17 cellular contexts compared by ENCODE assay signal in the genomic region with DNA sequence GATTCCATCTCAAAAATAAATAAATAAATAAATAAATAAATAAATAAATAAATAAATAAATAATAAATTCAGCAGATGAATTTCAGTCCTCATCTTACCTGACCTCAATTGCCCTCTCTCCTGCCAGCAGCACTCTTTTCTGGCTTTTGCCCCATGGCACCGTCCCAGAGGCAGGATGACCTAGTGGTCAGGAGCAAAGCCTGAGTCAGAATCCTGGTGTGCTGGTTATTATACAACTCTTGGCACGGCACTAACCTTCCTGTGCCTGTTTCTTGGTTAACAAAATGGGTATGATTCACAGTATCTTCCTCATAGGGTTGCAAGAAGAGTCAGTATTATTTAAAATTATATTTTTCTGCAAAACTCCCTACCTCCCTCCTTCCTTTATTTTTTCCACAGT. TPM values are rescaled to one million over a fixed set of nuclear protein-coding genes. Genes with fewer than 3 reads are reported as not detected.
A peak's percentile ranks its signal among the peaks of the same experiment; 100 is the strongest.
DNase-seq lines count a peak whose midpoint lies in the region; ATAC-seq and TF ChIP-seq lines count a peak whose summit lies in the region.
"Had no signal": no experiment of that assay in that cellular context is flagged by ENCODE, and none has a peak within 500 bp of the region (broad histone marks: within the 10 kb centered on the region; RNA-seq: fewer than 3 reads in every experiment).

No MANE protein-coding gene starts in this region.

- no peak overlapping the region for H3K4me2 ChIP-seq in SK-N-SH

- H3K9me3 ChIP-seq in HEK293 (ENCODE audit: control insufficient read depth, insufficient read depth, low read depth, low read length) (no peaks in the 10 kb centered on the region), SK-N-SH (no peaks in the 10 kb centered on the region)
- H3K9me3 ChIP-seq: body of pancreas had no signal

- TF ChIP-seq RAD21 in SK-N-SH (IDR thresholded peaks at IDR 0.05; ENCODE audit: low read length): no peak

- TF ChIP-seq EP300 in SK-N-SH (IDR thresholded peaks at IDR 0.05; ENCODE audit: borderline replicate concordance in 1 of 2, low read depth in 1 of 2, low read length in 1 of 2): no peak

- H3K36me3 ChIP-seq in HEK293 (ENCODE audit: control insufficient read depth in 2 of 2, insufficient read depth in 1 of 2, low read length in 2 of 2) (no peaks in the 10 kb centered on the region), SK-N-SH (replicated peaks in 1 of 2; ENCODE audit: control insufficient read depth in 1 of 2, insufficient read depth in 2 of 2, low read length in 1 of 2) (no peaks in the 10 kb centered on the region)

- no peaks in the 10 kb centered on the region for H3F3A ChIP-seq in SK-N-SH (replicated peaks; ENCODE audit: insufficient read depth)

- H3K4me3 ChIP-seq in HEK293 (ENCODE audit: low read depth, low read length) (no peak overlapping the region), SK-N-SH (ENCODE audit: low read depth in 2 of 2, low read length in 1 of 2) (no peak overlapping the region)
- H3K4me3 ChIP-seq: body of pancreas had no signal

- H3K9me2 ChIP-seq in SK-N-SH: no peaks in the 10 kb centered on the region

- H3K27me3 ChIP-seq in SK-N-SH (ENCODE audit: insufficient read depth): no peaks in the 10 kb centered on the region
- H3K27me3 ChIP-seq: body of pancreas had no signal

- CTCF ChIA-PET in HEK293 (lab: Yijun Ruan, JAX) (interaction anchor here (3.2 kb wide), 1 partner anchor 12 kb away, joined by 22 read pairs; no protein-coding TSS in a partner anchor), SK-N-SH (lab: Yijun Ruan, JAX) (interaction anchor here (22.3 kb wide), 1 partner anchor 13 kb away, joined by 211 read pairs; no protein-coding TSS in a partner anchor)

- no peak for ATAC-seq in HG02885 (IDR thresholded peaks at IDR 0.05; ENCODE audit: poor library complexity, unreplicated experiment)
- ATAC-seq: activated CD8-positive, alpha-beta memory T cell treated with anti-CD3 and anti-CD28 coated beads, Interleukin-2, amount 10 ng/mL, durations not matched to agents 7 days and 5 days; body of pancreas had no signal

- no peak overlapping the region for H3K27ac ChIP-seq in HEK293 (ENCODE audit: extremely low read depth, low read depth, low read length)
- H3K27ac ChIP-seq in SK-N-SH (ENCODE audit: low read depth in 2 of 2, low read length in 1 of 2): no peak overlapping the region
- H3K27ac ChIP-seq: body of pancreas had no signal

- H3K79me2 ChIP-seq in SK-N-SH (ENCODE audit: insufficient read depth): no peaks in the 10 kb centered on the region

- 20% methylated on average over 2 of the region's 2 CpGs for WGBS in SK-N-SH (ENCODE audit: low lambda C conversion rate)

- no peaks in the 10 kb centered on the region for H4K20me1 ChIP-seq in SK-N-SH (ENCODE audit: insufficient read depth)

- no peak overlapping the region for H2AFZ ChIP-seq in SK-N-SH (ENCODE audit: low read depth)

- POLR2A ChIA-PET in HEK293 (lab: Yijun Ruan, JAX) (no interaction called here), SK-N-SH (lab: Yijun Ruan, JAX) (no interaction called here)

- H3K4me1 ChIP-seq in HEK293 (ENCODE audit: control insufficient read depth, insufficient read depth, low read length) (no peaks in the 10 kb centered on the region), SK-N-SH (ENCODE audit: control insufficient read depth in 1 of 2, insufficient read depth in 2 of 2, low read depth in 1 of 2, low read length in 1 of 2) (peaks cover 0 to under 1% of the 10 kb centered on the region in 2 experiments; a peak in 1 of 4 replicates)
- H3K4me1 ChIP-seq: body of pancreas had no signal

- TF ChIP-seq CTCF in HEK293 (tag by site-specific recombination; IDR thresholded peaks at IDR 0.05) (no peak), SK-N-SH (IDR thresholded peaks at IDR 0.05) (no peak)

- no peak overlapping the region for H3K9ac ChIP-seq in SK-N-SH

- DNase-seq in SK-N-SH (no peak), fibroblast of peridontal ligament (ENCODE audit: extremely low read depth) (peak; percentile 55), stromal cell of bone marrow (ENCODE audit: low read depth) (peak; percentile 89), dedifferentiated amniotic fluid mesenchymal stem cell (ENCODE audit: extremely low spot score) (no peak), OCI-M2 (lab: John Stamatoyannopoulos, UW; ENCODE audit: unreplicated experiment) (no peak)
- DNase-seq: activated B cell treated with CpG ODN at 0.5 μM for 24 hours; activated CD8-positive, alpha-beta memory T cell treated with anti-CD3 and anti-CD28 coated beads, Interleukin-2, amount 10 ng/mL, durations not matched to agents 7 days and 5 days; activated gamma-delta T cell treated with Interleukin-2 at 50 U/mL for 16 hours; CD4-positive, alpha-beta T cell; MM.1S; nucleus accumbens; RPMI8226; stimulated activated CD4-positive, alpha-beta T cell treated with anti-CD3 and anti-CD28 coated beads, Interleukin-12 subunit alpha, Interleukin-12 subunit beta, amount 100 ng/mL, for 4 hours; T-helper 1 cell had no signal

TF ChIP-seq in HEK293, 187 proteins besides CTCF, POLR2A, EP300 and RAD21 (continues in another document):
- TF ChIP-seq, protein P1, sequence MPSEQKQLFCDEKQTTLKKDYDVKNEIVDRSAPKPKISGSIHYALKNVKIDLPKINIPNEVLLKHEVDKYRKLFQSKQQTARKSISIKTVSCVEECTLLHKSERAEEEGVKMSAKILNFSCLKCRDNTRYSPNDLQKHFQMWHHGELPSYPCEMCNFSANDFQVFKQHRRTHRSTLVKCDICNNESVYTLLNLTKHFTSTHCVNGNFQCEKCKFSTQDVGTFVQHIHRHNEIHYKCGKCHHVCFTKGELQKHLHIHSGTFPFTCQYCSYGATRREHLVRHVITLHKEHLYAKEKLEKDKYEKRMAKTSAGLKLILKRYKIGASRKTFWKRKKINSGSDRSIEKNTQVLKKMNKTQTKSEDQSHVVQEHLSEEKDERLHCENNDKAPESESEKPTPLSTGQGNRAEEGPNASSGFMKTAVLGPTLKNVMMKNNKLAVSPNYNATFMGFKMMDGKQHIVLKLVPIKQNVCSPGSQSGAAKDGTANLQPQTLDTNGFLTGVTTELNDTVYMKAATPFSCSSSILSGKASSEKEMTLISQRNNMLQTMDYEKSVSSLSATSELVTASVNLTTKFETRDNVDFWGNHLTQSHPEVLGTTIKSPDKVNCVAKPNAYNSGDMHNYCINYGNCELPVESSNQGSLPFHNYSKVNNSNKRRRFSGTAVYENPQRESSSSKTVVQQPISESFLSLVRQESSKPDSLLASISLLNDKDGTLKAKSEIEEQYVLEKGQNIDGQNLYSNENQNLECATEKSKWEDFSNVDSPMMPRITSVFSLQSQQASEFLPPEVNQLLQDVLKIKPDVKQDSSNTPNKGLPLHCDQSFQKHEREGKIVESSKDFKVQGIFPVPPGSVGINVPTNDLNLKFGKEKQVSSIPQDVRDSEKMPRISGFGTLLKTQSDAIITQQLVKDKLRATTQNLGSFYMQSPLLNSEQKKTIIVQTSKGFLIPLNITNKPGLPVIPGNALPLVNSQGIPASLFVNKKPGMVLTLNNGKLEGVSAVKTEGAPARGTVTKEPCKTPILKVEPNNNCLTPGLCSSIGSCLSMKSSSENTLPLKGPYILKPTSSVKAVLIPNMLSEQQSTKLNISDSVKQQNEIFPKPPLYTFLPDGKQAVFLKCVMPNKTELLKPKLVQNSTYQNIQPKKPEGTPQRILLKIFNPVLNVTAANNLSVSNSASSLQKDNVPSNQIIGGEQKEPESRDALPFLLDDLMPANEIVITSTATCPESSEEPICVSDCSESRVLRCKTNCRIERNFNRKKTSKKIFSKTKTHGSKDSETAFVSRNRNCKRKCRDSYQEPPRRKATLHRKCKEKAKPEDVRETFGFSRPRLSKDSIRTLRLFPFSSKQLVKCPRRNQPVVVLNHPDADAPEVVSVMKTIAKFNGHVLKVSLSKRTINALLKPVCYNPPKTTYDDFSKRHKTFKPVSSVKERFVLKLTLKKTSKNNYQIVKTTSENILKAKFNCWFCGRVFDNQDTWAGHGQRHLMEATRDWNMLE (tag by site-specific recombination; conservative IDR thresholded peaks at IDR 0.05; ENCODE audit: low read depth): peak; percentile 33; the same call in 1 of the 2 replicates

TF ChIP-seq in SK-N-SH, 30 proteins besides CTCF, POLR2A, EP300 and RAD21:
- TF ChIP-seq MXI1 (IDR thresholded peaks at IDR 0.05; ENCODE audit: low read depth, low read length): no peak
- TF ChIP-seq, protein P2, sequence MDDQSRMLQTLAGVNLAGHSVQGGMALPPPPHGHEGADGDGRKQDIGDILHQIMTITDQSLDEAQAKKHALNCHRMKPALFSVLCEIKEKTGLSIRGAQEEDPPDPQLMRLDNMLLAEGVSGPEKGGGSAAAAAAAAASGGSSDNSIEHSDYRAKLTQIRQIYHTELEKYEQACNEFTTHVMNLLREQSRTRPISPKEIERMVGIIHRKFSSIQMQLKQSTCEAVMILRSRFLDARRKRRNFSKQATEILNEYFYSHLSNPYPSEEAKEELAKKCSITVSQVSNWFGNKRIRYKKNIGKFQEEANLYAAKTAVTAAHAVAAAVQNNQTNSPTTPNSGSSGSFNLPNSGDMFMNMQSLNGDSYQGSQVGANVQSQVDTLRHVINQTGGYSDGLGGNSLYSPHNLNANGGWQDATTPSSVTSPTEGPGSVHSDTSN (IDR thresholded peaks at IDR 0.05): 0 out of 2 replicates have a peak, but pooled peaks have one; percentile 10
- TF ChIP-seq RXRA (IDR thresholded peaks at IDR 0.05; ENCODE audit: borderline replicate concordance, low read depth): 0 out of 2 replicates have a peak, but pooled peaks have one; percentile 23
- TF ChIP-seq NFIC (IDR thresholded peaks at IDR 0.05; ENCODE audit: borderline replicate concordance): peak; percentile 73
- TF ChIP-seq, protein P3, sequence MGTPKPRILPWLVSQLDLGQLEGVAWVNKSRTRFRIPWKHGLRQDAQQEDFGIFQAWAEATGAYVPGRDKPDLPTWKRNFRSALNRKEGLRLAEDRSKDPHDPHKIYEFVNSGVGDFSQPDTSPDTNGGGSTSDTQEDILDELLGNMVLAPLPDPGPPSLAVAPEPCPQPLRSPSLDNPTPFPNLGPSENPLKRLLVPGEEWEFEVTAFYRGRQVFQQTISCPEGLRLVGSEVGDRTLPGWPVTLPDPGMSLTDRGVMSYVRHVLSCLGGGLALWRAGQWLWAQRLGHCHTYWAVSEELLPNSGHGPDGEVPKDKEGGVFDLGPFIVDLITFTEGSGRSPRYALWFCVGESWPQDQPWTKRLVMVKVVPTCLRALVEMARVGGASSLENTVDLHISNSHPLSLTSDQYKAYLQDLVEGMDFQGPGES (IDR thresholded peaks at IDR 0.05; ENCODE audit: low read depth, low read length): no peak
- TF ChIP-seq TCF12 (IDR thresholded peaks at IDR 0.05): peak; percentile 63

RNA-seq across cellular contexts. Expression of a gene that starts 43.0 kb away (rescaled TPM):
- polyA plus RNA-seq in SK-N-SH (2012; rRNA removed): 0.54 and 0.96 TPM in 2 replicates
- polyA plus RNA-seq in SK-N-SH (2012; cell fraction: cytosol; rRNA removed): 0.58 and 1.3 TPM in 2 replicates
- 0.22 and 0.32 TPM in 2 replicates for polyA plus RNA-seq in SK-N-SH (2012; cell fraction: nucleus; rRNA removed)

Comparison
In these comparisons a context has a peak if more than half of its experiments do, and no peak if none do; other contexts are left out.
1. DNase-seq: peak in fibroblast of peridontal ligament (single experiment) and stromal cell of bone marrow (single experiment); none in SK-N-SH (single experiment), dedifferentiated amniotic fluid mesenchymal stem cell (single experiment) and OCI-M2 (single experiment).